Comparison of ENCODE assay signal across 10 cellular contexts in the genomic region with DNA sequence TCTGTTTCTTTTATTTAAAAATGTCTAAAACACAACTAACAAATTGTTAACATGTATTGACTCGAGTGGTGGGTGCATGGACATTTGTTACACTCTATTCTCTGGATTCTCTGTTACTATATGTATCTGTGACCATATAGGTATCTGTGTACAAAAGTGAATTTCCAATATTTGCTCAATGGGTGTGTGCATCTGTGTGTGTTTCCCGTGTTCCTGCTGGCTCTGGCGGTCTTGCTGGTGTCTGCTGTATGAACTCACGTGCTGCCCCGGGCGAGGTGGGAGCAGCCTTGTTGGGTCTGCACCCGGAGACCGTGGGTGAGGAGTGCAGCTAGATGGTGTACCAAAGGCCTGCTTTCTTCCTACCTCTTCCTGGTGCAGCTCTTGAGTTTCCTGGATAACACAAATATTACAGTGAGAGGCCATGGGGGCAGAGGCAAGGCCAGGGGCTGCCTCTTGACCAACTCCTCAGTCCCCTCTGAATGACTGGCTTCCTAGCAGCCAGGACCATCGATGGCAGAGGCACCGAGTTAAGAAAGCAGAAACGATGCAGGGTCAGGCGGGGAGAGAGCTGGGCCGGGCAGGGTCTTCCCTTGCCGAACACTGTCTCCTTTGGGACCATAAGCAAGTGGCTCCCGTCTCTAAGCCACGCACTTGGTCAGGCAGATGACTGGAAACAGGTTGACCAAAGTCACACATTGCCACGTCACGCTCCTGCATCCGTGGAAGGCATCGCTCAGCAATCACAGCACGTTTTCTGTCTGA. TPM values are rescaled to one million over a fixed set of nuclear protein-coding genes. Genes with fewer than 3 reads are reported as not detected.
"Had no signal": no experiment of that assay in that cellular context is flagged by ENCODE, and none has a peak within 500 bp of the region (broad histone marks: within the 10 kb centered on the region; RNA-seq: fewer than 3 reads in every experiment).

No MANE protein-coding gene starts in this region.

- H3K9ac ChIP-seq: GM23248 had no signal

- H3K27ac ChIP-seq: GM23248, HL-60 had no signal

- DNase-seq: GM23248, GOT3, HFFc6, KBM-7 had no signal

- H3K9me3 ChIP-seq: HAP-1 had no signal

- H3K4me1 ChIP-seq: HAP-1 had no signal

- ATAC-seq: HCT116 had no signal

- H3K4me3 ChIP-seq: GM23248, HAP-1 had no signal

- H2AFZ ChIP-seq: GM23248 had no signal

- H3K36me3 ChIP-seq: HAP-1 had no signal

- FAIRE-seq: H54 had no signal

RNA-seq across cellular contexts. Expression of a gene that starts 49.5 kb away (rescaled TPM):
- total RNA-seq: GM23248, HFFc6, HT1080 had no signal
- polyA plus RNA-seq: GM23248, IgD-negative memory B cell had no signal
